ENCODE assay signal across 8 cellular contexts in genomic region chr16:81480856-81481821, GRCh38. TPM values are rescaled to one million over a fixed set of nuclear protein-coding genes. Genes with fewer than 3 reads are reported as not detected.
DNase-seq lines count a peak whose midpoint lies in the region; ATAC-seq, FAIRE-seq and TF ChIP-seq lines count a peak whose summit lies in the region.

No MANE protein-coding gene starts in this region.

- H3K27me3 Mint-ChIP-seq in Calu3 (ENCODE audit: unreplicated experiment) (no peaks in the 10 kb centered on the region), glutamatergic neuron (ENCODE audit: unreplicated experiment) (peaks cover 4% of the 10 kb centered on the region)

- H3K4me3 ChIP-seq in skeletal muscle tissue (ENCODE audit: low read length in 3 of 3), result no peak overlapping the region

- intact Hi-C loops in Calu3 (cut with micrococcal nuclease; ENCODE audit: unreplicated experiment), result no loop called here

- peaks cover 17 to 26% (median 20%) of the 10 kb centered on the region in 3 donors for H3K4me1 ChIP-seq in skeletal muscle tissue (ENCODE audit: control insufficient read depth in 3 of 3, insufficient read depth in 3 of 3, low read length in 3 of 3)

- peak; percentile 86 for ATAC-seq in GM19043 (IDR thresholded peaks at IDR 0.05; ENCODE audit: low read depth, unreplicated experiment)
- ATAC-seq in HG03095 (IDR thresholded peaks at IDR 0.05; ENCODE audit: unreplicated experiment), result peak; percentile 82

- no peak overlapping the region for H3K9ac ChIP-seq in skeletal muscle tissue (ENCODE audit: low read depth in 1 of 3, low read length in 3 of 3)

- H3K9me3 ChIP-seq in skeletal muscle tissue (ENCODE audit: control insufficient read depth in 3 of 3, low read length in 3 of 3), result no peaks in the 10 kb centered on the region

- H3K27me3 ChIP-seq in skeletal muscle tissue (ENCODE audit: control insufficient read depth in 3 of 3, insufficient read depth in 3 of 3, low read length in 3 of 3), result no peaks in the 10 kb centered on the region

- H3K9me3 Mint-ChIP-seq in Calu3 (ENCODE audit: low read depth, unreplicated experiment) (peaks cover 3% of the 10 kb centered on the region), glutamatergic neuron (ENCODE audit: unreplicated experiment) (peaks cover 12% of the 10 kb centered on the region)

- FAIRE-seq in RCC 7860 (lab: Jason Lieb, UNC), result peak; percentile 85

- H3K36me3 Mint-ChIP-seq in Calu3 (ENCODE audit: insufficient read depth, unreplicated experiment) (peaks cover 11% of the 10 kb centered on the region), glutamatergic neuron (ENCODE audit: unreplicated experiment) (peaks cover 8% of the 10 kb centered on the region)

- H3K27ac ChIP-seq in skeletal muscle tissue (ENCODE audit: low read depth, low read length), result peak overlapping the region; percentile 47

- no TSS peak for BruUV-seq in Calu3 (replicated peaks; lab: Mats Ljungman, UMichigan)

- DNase-seq in Calu3 (no peak), RCC 7860 (ENCODE audit: low spot score) (peak; percentile 94), glutamatergic neuron (no peak), NCI-H2196 (lab: John Stamatoyannopoulos, UW; ENCODE audit: unreplicated experiment) (no peak), iPS-NIHi7 (ENCODE audit: extremely low spot score) (no peak)

- peaks cover 41% of the 10 kb centered on the region for H3K4me1 Mint-ChIP-seq in Calu3 (ENCODE audit: low read depth, unreplicated experiment)
- H3K4me1 Mint-ChIP-seq in glutamatergic neuron (ENCODE audit: low read depth, unreplicated experiment), result peaks cover 11% of the 10 kb centered on the region

- CTCF ChIA-PET in Calu3 (lab: Charles Lee), result no interaction called here

- H3K27ac Mint-ChIP-seq in Calu3 (ENCODE audit: unreplicated experiment), result peak overlapping the region; percentile 21
- peak overlapping the region; percentile 50 for H3K27ac Mint-ChIP-seq in glutamatergic neuron (ENCODE audit: unreplicated experiment)

- TF ChIP-seq CTCF in Calu3 (IDR thresholded peaks at IDR 0.05; ENCODE audit: unreplicated experiment) (no peak), glutamatergic neuron (IDR thresholded peaks at IDR 0.05; ENCODE audit: partially characterized antibody, unreplicated experiment) (no peak)

- H3K4me3 Mint-ChIP-seq in Calu3 (ENCODE audit: low read depth, unreplicated experiment) (no peak overlapping the region), glutamatergic neuron (ENCODE audit: unreplicated experiment) (no peak overlapping the region)

- no peaks in the 10 kb centered on the region for H3K36me3 ChIP-seq in skeletal muscle tissue (ENCODE audit: control insufficient read depth in 3 of 3, insufficient read depth in 3 of 3, low read length in 3 of 3)

RNA-seq across cellular contexts. Expression of gene CMIP, which starts 36.5 kb away (rescaled TPM):
- 79.9 and 82.7 TPM in 2 replicates for total RNA-seq in Calu3 (2022)
- 163 TPM for total RNA-seq in glutamatergic neuron (ENCODE audit: unreplicated experiment)
- 6.8 TPM for total RNA-seq in skeletal muscle tissue

Comparison
In these comparisons a context has a peak if more than half of its experiments do, and no peak if none do; other contexts are left out.
1. RNA of gene CMIP, which starts 36.5 kb away (total RNA-seq): 163 TPM in glutamatergic neuron (single experiment) and 79.9 to 82.7 TPM in Calu3; 6.8 TPM in skeletal muscle tissue (single experiment); every median in the first group is over 10 times any median in the second.